ENCODE assay signal across 8 cellular contexts in genomic region chr2:239326831-239327535, GRCh38.
DNase-seq lines count a peak whose midpoint lies in the region; ATAC-seq and TF ChIP-seq lines count a peak whose summit lies in the region.

No MANE protein-coding gene starts in this region.

- no peaks in the 10 kb centered on the region for H3K9me2 ChIP-seq in SK-N-SH

- H2AFZ ChIP-seq in SK-N-SH (ENCODE audit: low read depth), result no peak overlapping the region

- H3K4me1 ChIP-seq in BLaER1 treated with 17β-estradiol and CSF1 and Interleukin-3, amounts not matched to agents 10 nM and 100 nM, result peaks cover 61 to 98% (median 89%) of the 10 kb centered on the region in 10 experiments
- H3K4me1 ChIP-seq in SK-N-SH (ENCODE audit: control insufficient read depth in 1 of 2, insufficient read depth in 2 of 2, low read depth in 1 of 2, low read length in 1 of 2), result peaks cover 9 to 59% of the 10 kb centered on the region in 2 experiments; a peak in 3 of 4 replicates

- CTCF ChIA-PET in SK-N-SH (lab: Yijun Ruan, JAX), result interaction anchor here (1.2 to 1.3 kb wide), 2 partner anchors 18 to 33 kb away, joined by 3 to 4 read pairs; no protein-coding TSS in a partner anchor

- peak overlapping the region in 8 of 11 experiments; percentile 20 to 68 (median 53); a peak in 15 of 22 replicates for H3K9ac ChIP-seq in BLaER1 treated with 17β-estradiol and CSF1 and Interleukin-3, amounts not matched to agents 10 nM and 100 nM
- no peak overlapping the region for H3K9ac ChIP-seq in SK-N-SH

- H3K9me3 Mint-ChIP-seq in activated CD4-positive, alpha-beta T cell treated with anti-CD3 and anti-CD28 coated beads, Interleukin-2, amount 10 ng/mL, durations not matched to agents 24 days and 14 days, result no peaks in the 10 kb centered on the region

- H3K27ac Mint-ChIP-seq in activated CD4-positive, alpha-beta T cell treated with anti-CD3 and anti-CD28 coated beads, Interleukin-2, amount 10 ng/mL, durations not matched to agents 24 days and 14 days, result peak overlapping the region; percentile 85

- peaks cover 26 to 72% (median 52%) of the 10 kb centered on the region in 11 experiments; a peak in 21 of 22 replicates for H4K20me1 ChIP-seq in BLaER1 treated with 17β-estradiol and CSF1 and Interleukin-3, amounts not matched to agents 10 nM and 100 nM
- H4K20me1 ChIP-seq in SK-N-SH (ENCODE audit: insufficient read depth), result no peaks in the 10 kb centered on the region

- H3K4me3 ChIP-seq in BLaER1 treated with 17β-estradiol and CSF1 and Interleukin-3, amounts not matched to agents 10 nM and 100 nM, result no peak overlapping the region; a peak in 1 of 20 replicates
- no peak overlapping the region for H3K4me3 ChIP-seq in SK-N-SH (ENCODE audit: low read depth in 2 of 2, low read length in 1 of 2)

- 94% methylated on average over 8 of the region's 16 CpGs for WGBS in SK-N-SH (ENCODE audit: low lambda C conversion rate)

- peaks cover 4 to 23% (median 10%) of the 10 kb centered on the region in 11 experiments for H3K9me3 ChIP-seq in BLaER1 treated with 17β-estradiol and CSF1 and Interleukin-3, amounts not matched to agents 10 nM and 100 nM (replicated peaks in 1 of 11)
- no peaks in the 10 kb centered on the region for H3K9me3 ChIP-seq in SK-N-SH

- POLR2A ChIA-PET in SK-N-SH (lab: Yijun Ruan, JAX), result interaction anchor here (1.0 kb wide), 1 partner anchor 32 kb away, joined by 4 read pairs; no protein-coding TSS in a partner anchor

- H3K27me3 Mint-ChIP-seq in activated CD4-positive, alpha-beta T cell treated with anti-CD3 and anti-CD28 coated beads, Interleukin-2, amount 10 ng/mL, durations not matched to agents 24 days and 14 days, result no peaks in the 10 kb centered on the region

- peak overlapping the region in 9 of 11 experiments; percentile 22 to 74 (median 66); a peak in 18 of 22 replicates for H3K27ac ChIP-seq in BLaER1 treated with 17β-estradiol and CSF1 and Interleukin-3, amounts not matched to agents 10 nM and 100 nM
- H3K27ac ChIP-seq in SK-N-SH (ENCODE audit: low read depth in 2 of 2, low read length in 1 of 2), result peak overlapping the region in 1 of 2 experiments; percentile 90; a peak in 2 of 4 replicates

- no peak for TF ChIP-seq CTCF in SK-N-SH (IDR thresholded peaks at IDR 0.05)

- no peaks in the 10 kb centered on the region for H3F3A ChIP-seq in SK-N-SH (replicated peaks; ENCODE audit: insufficient read depth)

- H3K36me3 Mint-ChIP-seq in activated CD4-positive, alpha-beta T cell treated with anti-CD3 and anti-CD28 coated beads, Interleukin-2, amount 10 ng/mL, durations not matched to agents 24 days and 14 days (ENCODE audit: low read depth), result peaks cover 21% of the 10 kb centered on the region

- peak overlapping the region; percentile 75 for H3K4me3 Mint-ChIP-seq in activated CD4-positive, alpha-beta T cell treated with anti-CD3 and anti-CD28 coated beads, Interleukin-2, amount 10 ng/mL, durations not matched to agents 24 days and 14 days

- peaks cover 74% of the 10 kb centered on the region for H3K4me1 Mint-ChIP-seq in activated CD4-positive, alpha-beta T cell treated with anti-CD3 and anti-CD28 coated beads, Interleukin-2, amount 10 ng/mL, durations not matched to agents 24 days and 14 days

- H3K27me3 ChIP-seq in BLaER1 treated with 17β-estradiol and CSF1 and Interleukin-3, amounts not matched to agents 10 nM and 100 nM, result no peaks in the 10 kb centered on the region
- H3K27me3 ChIP-seq in SK-N-SH (ENCODE audit: insufficient read depth), result no peaks in the 10 kb centered on the region

- peak; percentile 76 for ATAC-seq in HG02981 (IDR thresholded peaks at IDR 0.05; ENCODE audit: unreplicated experiment)

- TF ChIP-seq RAD21 in SK-N-SH (IDR thresholded peaks at IDR 0.05; ENCODE audit: low read length), result no peak

- intact Hi-C loops in activated CD4-positive, alpha-beta T cell treated with anti-CD3 and anti-CD28 coated beads, Interleukin-2, amount 10 ng/mL, durations not matched to agents 24 days and 14 days (cut with micrococcal nuclease), result loop anchor here (2.0 kb wide), 6 partner anchors 38 to 74 kb away; partner anchors contain the start of gene HDAC4

- peak; percentile 93 for DNase-seq in activated CD4-positive, alpha-beta T cell treated with anti-CD3 and anti-CD28 coated beads, Interleukin-2, amount 10 ng/mL, durations not matched to agents 24 days and 14 days
- DNase-seq in effector CD4-positive, alpha-beta T cell, result peak; percentile 60
- peak; percentile 79 for DNase-seq in stimulated activated CD4-positive, alpha-beta T cell treated with anti-CD3 and anti-CD28 coated beads, Interleukin-15, amount 100 ng/mL, for 24 hours
- DNase-seq in SK-N-SH, result no peak
- DNase-seq in globus pallidus (ENCODE audit: low spot score), result no peak
- DNase-seq in AG20443 (ENCODE audit: low spot score), result no peak

- H3K4me2 ChIP-seq in BLaER1 treated with 17β-estradiol and CSF1 and Interleukin-3, amounts not matched to agents 10 nM and 100 nM, result peak overlapping the region; percentile 59 to 90 (median 82)
- H3K4me2 ChIP-seq in SK-N-SH, result no peak overlapping the region

- H3K36me3 ChIP-seq in BLaER1 treated with 17β-estradiol and CSF1 and Interleukin-3, amounts not matched to agents 10 nM and 100 nM, result peaks cover 0 to 41% (median 19%) of the 10 kb centered on the region in 11 experiments; a peak in 12 of 22 replicates
- H3K36me3 ChIP-seq in SK-N-SH (replicated peaks in 1 of 2; ENCODE audit: control insufficient read depth in 1 of 2, insufficient read depth in 2 of 2, low read length in 1 of 2), result peaks cover 0 to 2% of the 10 kb centered on the region in 2 experiments

- H3K79me2 ChIP-seq in SK-N-SH (ENCODE audit: insufficient read depth), result peaks cover 10% of the 10 kb centered on the region; the same call in 1 of the 2 replicates

- TF ChIP-seq EP300 in SK-N-SH (IDR thresholded peaks at IDR 0.05; ENCODE audit: borderline replicate concordance in 1 of 2, low read depth in 1 of 2, low read length in 1 of 2), result no peak

TF ChIP-seq in SK-N-SH, 30 proteins besides CTCF, POLR2A, EP300 and RAD21:
- TF ChIP-seq FOXJ3 (CRISPR knock-in tag; IDR thresholded peaks at IDR 0.05), result no peak
- TF ChIP-seq PBX3 (IDR thresholded peaks at IDR 0.05), result no peak
- TF ChIP-seq RXRA (IDR thresholded peaks at IDR 0.05; ENCODE audit: borderline replicate concordance, low read depth), result no peak
- TF ChIP-seq MXI1 (IDR thresholded peaks at IDR 0.05; ENCODE audit: low read depth, low read length), result no peak
- TF ChIP-seq NRF1 (IDR thresholded peaks at IDR 0.05; ENCODE audit: low read depth, low read length), result no peak
- TF ChIP-seq TEAD4 (IDR thresholded peaks at IDR 0.05; ENCODE audit: borderline replicate concordance, insufficient read depth), result no peak
- no peak for TF ChIP-seq GATA2 (CRISPR knock-in tag; IDR thresholded peaks at IDR 0.05)
- TF ChIP-seq MAX (IDR thresholded peaks at IDR 0.05; ENCODE audit: low read depth), result no peak
- TF ChIP-seq MEF2A (IDR thresholded peaks at IDR 0.05; ENCODE audit: borderline replicate concordance, low read depth), result no peak
- no peak for TF ChIP-seq GABPA (IDR thresholded peaks at IDR 0.05; ENCODE audit: low read depth)
- no peak for TF ChIP-seq NFIC (IDR thresholded peaks at IDR 0.05; ENCODE audit: borderline replicate concordance)
- TF ChIP-seq EZH2phosphoT487 (IDR thresholded peaks at IDR 0.05; ENCODE audit: borderline replicate concordance, low read depth), result no peak
- no peak for TF ChIP-seq YY1 (IDR thresholded peaks at IDR 0.05; ENCODE audit: low read depth)
- no peak for TF ChIP-seq TCF12 (IDR thresholded peaks at IDR 0.05)

Comparison
In these comparisons a context has a peak if more than half of its experiments do, and no peak if none do; other contexts are left out.
1. DNase-seq: peak in activated CD4-positive, alpha-beta T cell treated with anti-CD3 and anti-CD28 coated beads, Interleukin-2, amount 10 ng/mL, durations not matched to agents 24 days and 14 days (single experiment), effector CD4-positive, alpha-beta T cell (single experiment) and stimulated activated CD4-positive, alpha-beta T cell treated with anti-CD3 and anti-CD28 coated beads, Interleukin-15, amount 100 ng/mL, for 24 hours (single experiment); none in SK-N-SH (single experiment), globus pallidus (single experiment) and AG20443 (single experiment).